In the genomic region with DNA sequence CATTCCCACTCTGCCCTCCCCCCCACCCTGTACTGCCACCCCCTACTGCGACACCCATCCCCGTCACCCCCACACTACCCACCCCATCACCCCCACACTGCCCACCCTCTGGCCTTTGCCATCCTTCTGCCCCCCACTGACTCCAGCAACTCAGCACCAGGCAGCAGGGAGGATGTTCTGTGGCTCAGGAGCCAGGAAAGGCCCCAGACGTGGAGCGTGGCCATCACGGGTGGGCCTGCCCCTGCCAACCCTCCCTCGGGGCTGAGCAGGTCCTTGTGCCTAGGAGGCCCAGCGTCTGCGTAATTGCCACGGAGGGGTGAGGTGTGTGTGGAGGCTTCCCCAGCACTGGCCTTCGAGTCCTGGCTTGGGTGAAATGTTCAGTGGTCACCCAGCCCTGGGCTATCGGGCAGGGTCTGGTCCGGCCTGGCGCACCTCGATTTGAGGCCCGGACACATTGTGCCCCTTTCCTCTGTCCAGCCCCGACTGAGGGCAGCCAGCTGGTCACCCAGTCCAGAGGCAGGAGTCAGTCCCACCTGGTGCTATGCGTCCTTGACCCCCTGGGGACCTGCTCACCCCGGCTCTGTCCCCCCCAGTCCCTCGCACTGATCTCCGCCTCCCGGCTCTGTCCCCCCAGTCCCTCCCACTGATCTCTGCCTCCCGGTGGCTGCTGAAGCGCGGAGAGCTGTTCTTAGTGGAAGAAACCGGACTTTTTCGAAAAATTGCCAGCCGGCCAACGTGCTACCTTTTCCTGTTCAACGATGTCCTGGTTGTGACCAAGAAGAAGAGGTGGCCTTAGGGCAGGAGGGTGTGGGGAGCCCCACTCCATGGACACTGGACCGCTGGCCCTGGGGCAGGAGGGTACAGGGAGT, we compare ENCODE assay signal across 1 cellular context.
TF ChIP-seq lines count a peak whose summit lies in the region.

No MANE protein-coding gene starts in this region.

TF ChIP-seq in HEK293, 187 proteins besides CTCF, POLR2A, EP300 and RAD21 (continued from another document):
- TF ChIP-seq, protein P1, sequence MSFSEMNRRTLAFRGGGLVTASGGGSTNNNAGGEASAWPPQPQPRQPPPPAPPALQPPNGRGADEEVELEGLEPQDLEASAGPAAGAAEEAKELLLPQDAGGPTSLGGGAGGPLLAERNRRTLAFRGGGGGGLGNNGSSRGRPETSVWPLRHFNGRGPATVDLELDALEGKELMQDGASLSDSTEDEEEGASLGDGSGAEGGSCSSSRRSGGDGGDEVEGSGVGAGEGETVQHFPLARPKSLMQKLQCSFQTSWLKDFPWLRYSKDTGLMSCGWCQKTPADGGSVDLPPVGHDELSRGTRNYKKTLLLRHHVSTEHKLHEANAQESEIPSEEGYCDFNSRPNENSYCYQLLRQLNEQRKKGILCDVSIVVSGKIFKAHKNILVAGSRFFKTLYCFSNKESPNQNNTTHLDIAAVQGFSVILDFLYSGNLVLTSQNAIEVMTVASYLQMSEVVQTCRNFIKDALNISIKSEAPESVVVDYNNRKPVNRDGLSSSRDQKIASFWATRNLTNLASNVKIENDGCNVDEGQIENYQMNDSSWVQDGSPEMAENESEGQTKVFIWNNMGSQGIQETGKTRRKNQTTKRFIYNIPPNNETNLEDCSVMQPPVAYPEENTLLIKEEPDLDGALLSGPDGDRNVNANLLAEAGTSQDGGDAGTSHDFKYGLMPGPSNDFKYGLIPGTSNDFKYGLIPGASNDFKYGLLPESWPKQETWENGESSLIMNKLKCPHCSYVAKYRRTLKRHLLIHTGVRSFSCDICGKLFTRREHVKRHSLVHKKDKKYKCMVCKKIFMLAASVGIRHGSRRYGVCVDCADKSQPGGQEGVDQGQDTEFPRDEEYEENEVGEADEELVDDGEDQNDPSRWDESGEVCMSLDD (tag by site-specific recombination; IDR thresholded peaks at IDR 0.05) = 0 out of 2 replicates have a peak, but pooled peaks have one; percentile 46
- TF ChIP-seq ZBTB8A (tag by site-specific recombination; IDR thresholded peaks at IDR 0.05) = 0 out of 2 replicates have a peak, but pooled peaks have one; percentile 13
- peak; percentile 81; the same call in 1 of the 2 replicates for TF ChIP-seq BCL11A (tag by site-specific recombination; IDR thresholded peaks at IDR 0.05; ENCODE audit: low read depth)
- no peak for TF ChIP-seq ZEB2 (tag by site-specific recombination; IDR thresholded peaks at IDR 0.05)
- TF ChIP-seq ZNF600 (tag by site-specific recombination; IDR thresholded peaks at IDR 0.05) = peak; percentile 63
- TF ChIP-seq ZNF48 (tag by site-specific recombination; IDR thresholded peaks at IDR 0.05) = no peak
- TF ChIP-seq ZNF677 (tag by site-specific recombination; IDR thresholded peaks at IDR 0.05) = peak; percentile 92
- TF ChIP-seq ZNF580 (tag by site-specific recombination; IDR thresholded peaks at IDR 0.05) = no peak
- TF ChIP-seq ZBTB7A (tag by site-specific recombination; IDR thresholded peaks at IDR 0.05; ENCODE audit: low read depth) = peak; percentile 68
